In genomic region chr15:46708226-46708625, GRCh38 we compare ENCODE assay signal across 23 cellular contexts.
"Had no signal": no experiment of that assay in that cellular context is flagged by ENCODE, and none has a peak within 500 bp of the region (broad histone marks: within the 10 kb centered on the region; RNA-seq: fewer than 3 reads in every experiment).

No MANE protein-coding gene starts in this region.

- ATAC-seq: esophagus mucosa; heart left ventricle; left cardiac atrium; lower lobe of right lung; naive thymus-derived CD4-positive, alpha-beta T cell; psoas muscle; right lobe of liver; stimulated activated naive B cell treated with anti-CD40 and anti-IgM and Interleukin-4, amounts not matched to agents 10 μg/mL and 1 μg/mL and 100 μg/mL, for 72 hours; stimulated activated naive CD8-positive, alpha-beta T cell treated with anti-CD3 and anti-CD28 coated beads, Interleukin-15, amount 100 ng/mL, for 72 hours; upper lobe of right lung had no signal

- H3K4me3 Mint-ChIP-seq: endodermal cell; memory B cell; naive thymus-derived CD4-positive, alpha-beta T cell; stimulated activated naive B cell treated with anti-CD40 and anti-IgM and Interleukin-4, amounts not matched to agents 10 μg/mL and 1 μg/mL and 100 μg/mL, for 72 hours; stimulated activated naive CD8-positive, alpha-beta T cell treated with anti-CD3 and anti-CD28 coated beads, Interleukin-15, amount 100 ng/mL, for 72 hours had no signal

- H3K27ac ChIP-seq: colonic mucosa, heart left ventricle, left ventricle myocardium inferior, lower lobe of right lung, neutrophil, psoas muscle, right lobe of liver, testis, tibial nerve, upper lobe of right lung, vagina had no signal

- H3K36me3 Mint-ChIP-seq: memory B cell; naive thymus-derived CD4-positive, alpha-beta T cell; stimulated activated naive B cell treated with anti-CD40 and anti-IgM and Interleukin-4, amounts not matched to agents 10 μg/mL and 1 μg/mL and 100 μg/mL, for 72 hours had no signal

- H3K27me3 Mint-ChIP-seq: memory B cell; naive thymus-derived CD4-positive, alpha-beta T cell; stimulated activated naive B cell treated with anti-CD40 and anti-IgM and Interleukin-4, amounts not matched to agents 10 μg/mL and 1 μg/mL and 100 μg/mL, for 72 hours; stimulated activated naive CD8-positive, alpha-beta T cell treated with anti-CD3 and anti-CD28 coated beads, Interleukin-15, amount 100 ng/mL, for 72 hours had no signal

- H3K4me1 Mint-ChIP-seq: endodermal cell; memory B cell; naive thymus-derived CD4-positive, alpha-beta T cell; stimulated activated naive B cell treated with anti-CD40 and anti-IgM and Interleukin-4, amounts not matched to agents 10 μg/mL and 1 μg/mL and 100 μg/mL, for 72 hours; stimulated activated naive CD8-positive, alpha-beta T cell treated with anti-CD3 and anti-CD28 coated beads, Interleukin-15, amount 100 ng/mL, for 72 hours had no signal

- DNase-seq: colonic mucosa; effector CD4-positive, alpha-beta T cell; endodermal cell; heart left ventricle; islet precursor cell; left cardiac atrium; left ventricle myocardium inferior; lower lobe of right lung; naive thymus-derived CD4-positive, alpha-beta T cell; psoas muscle; retina; right lobe of liver; stimulated activated CD4-positive, alpha-beta T cell treated with anti-CD3 and anti-CD28 coated beads, Interleukin-2, amount 100 ng/mL, for 24 hours; stimulated activated CD4-positive, alpha-beta T cell treated with anti-CD3 and anti-CD28 coated beads, Interleukin-4, amount 100 ng/mL, for 4 hours; stimulated activated naive B cell treated with anti-CD40 and anti-IgM and Interleukin-4, amounts not matched to agents 10 μg/mL and 1 μg/mL and 100 μg/mL, for 72 hours; stimulated activated naive CD8-positive, alpha-beta T cell treated with anti-CD3 and anti-CD28 coated beads, Interleukin-15, amount 100 ng/mL, for 72 hours; testis; upper lobe of right lung had no signal

- H3K27ac Mint-ChIP-seq: endodermal cell; memory B cell; naive thymus-derived CD4-positive, alpha-beta T cell; stimulated activated naive B cell treated with anti-CD40 and anti-IgM and Interleukin-4, amounts not matched to agents 10 μg/mL and 1 μg/mL and 100 μg/mL, for 72 hours; stimulated activated naive CD8-positive, alpha-beta T cell treated with anti-CD3 and anti-CD28 coated beads, Interleukin-15, amount 100 ng/mL, for 72 hours had no signal
